In genomic region chr9:131096490-131097258, GRCh38 we compare ENCODE assay signal across 8 cellular contexts. TPM values are rescaled to one million over a fixed set of nuclear protein-coding genes. Genes with fewer than 3 reads are reported as not detected.
DNase-seq lines count a peak whose midpoint lies in the region; TF ChIP-seq lines count a peak whose summit lies in the region.

Gene AIF1L, plus strand, starts transcription at chr9:131096531. Its CDS starts 99 bp downstream, at chr9:131096630.

- CTCF ChIA-PET in activated CD4-positive, alpha-beta T cell treated with anti-CD3 and anti-CD28 coated beads, Interleukin-2, amount 10 ng/mL, durations not matched to agents 7 days and 5 days (lab: Charles Lee), result interaction anchor here (0.7 to 2.0 kb wide), 6 partner anchors 9 to 66 kb away, joined by 3 to 5 read pairs (median 4); no protein-coding TSS in a partner anchor

- H3K4me1 Mint-ChIP-seq in activated CD4-positive, alpha-beta T cell treated with anti-CD3 and anti-CD28 coated beads, Interleukin-2, amount 10 ng/mL, durations not matched to agents 7 days and 5 days, result peaks cover 11% of the 10 kb centered on the region
- peaks cover 43% of the 10 kb centered on the region for H3K4me1 Mint-ChIP-seq in nephron

- H3K27ac Mint-ChIP-seq in activated CD4-positive, alpha-beta T cell treated with anti-CD3 and anti-CD28 coated beads, Interleukin-2, amount 10 ng/mL, durations not matched to agents 7 days and 5 days, result no peak within 1 kb of the TSS
- peak within 1 kb of the TSS; percentile 54 to 91 (median 80) for H3K27ac Mint-ChIP-seq in nephron

- H3K4me1 ChIP-seq in HUES6 (ENCODE audit: control insufficient read depth, insufficient read depth, low read length) (peaks cover 38% of the 10 kb centered on the region), esophagus squamous epithelium (peaks cover 6 to 76% (median 23%) of the 10 kb centered on the region in 3 donors), uterus (no peaks in the 10 kb centered on the region)

- POLR2A ChIA-PET in activated CD4-positive, alpha-beta T cell treated with anti-CD3 and anti-CD28 coated beads, Interleukin-2, amount 10 ng/mL, durations not matched to agents 7 days and 5 days (lab: Charles Lee), result interaction anchor here (0.5 kb wide), 1 partner anchor 1174 kb away, joined by 5 read pairs; no protein-coding TSS in a partner anchor

- H3K36me3 Mint-ChIP-seq in activated CD4-positive, alpha-beta T cell treated with anti-CD3 and anti-CD28 coated beads, Interleukin-2, amount 10 ng/mL, durations not matched to agents 7 days and 5 days (ENCODE audit: low read depth), result no peaks in the 10 kb centered on the region
- peaks cover 5% of the 10 kb centered on the region for H3K36me3 Mint-ChIP-seq in nephron (ENCODE audit: low read depth)

- H3K36me3 ChIP-seq in HUES6 (ENCODE audit: control insufficient read depth, insufficient read depth, low read length) (peaks cover 11% of the 10 kb centered on the region), esophagus squamous epithelium (no peaks in the 10 kb centered on the region), uterus (no peaks in the 10 kb centered on the region)

- intact Hi-C loops in esophagus squamous epithelium (cut with DNase I), result no loop called here
- intact Hi-C loops in uterus (cut with DNase I; ENCODE audit: low total_unique reads), result no loop called here

- H3K4me3 ChIP-seq in HUES6 (ENCODE audit: low read depth, low read length), result peak within 1 kb of the TSS; percentile 92
- H3K4me3 ChIP-seq in esophagus squamous epithelium, result peak within 1 kb of the TSS; percentile 55 to 73 (median 64)
- H3K4me3 ChIP-seq in uterus, result peak within 1 kb of the TSS; percentile 13 to 33

- TF ChIP-seq POLR2A in esophagus squamous epithelium (IDR thresholded peaks at IDR 0.05) (no peak), uterus (IDR thresholded peaks at IDR 0.05) (no peak)

- no peaks in the 10 kb centered on the region for H3K9me3 Mint-ChIP-seq in activated CD4-positive, alpha-beta T cell treated with anti-CD3 and anti-CD28 coated beads, Interleukin-2, amount 10 ng/mL, durations not matched to agents 7 days and 5 days
- no peaks in the 10 kb centered on the region for H3K9me3 Mint-ChIP-seq in nephron

- H3K9me3 ChIP-seq in HUES6 (ENCODE audit: control insufficient read depth, insufficient read depth, low read depth, low read length) (no peaks in the 10 kb centered on the region), esophagus squamous epithelium (no peaks in the 10 kb centered on the region), uterus (no peaks in the 10 kb centered on the region)

- H3K27ac ChIP-seq in HUES6 (ENCODE audit: low read depth, low read length) (peak within 1 kb of the TSS; percentile 83), esophagus squamous epithelium (peak within 1 kb of the TSS; percentile 66 to 78 (median 71)), uterus (peak within 1 kb of the TSS in 1 of 2 donors; percentile 34)

- peak within 1 kb of the TSS; percentile 91 for H3K9ac ChIP-seq in HUES6 (ENCODE audit: low read length)

- 0 out of 2 replicates have a peak, but pooled peaks cover 5% of the 10 kb centered on the region for H3K27me3 ChIP-seq in HUES6 (ENCODE audit: control insufficient read depth, insufficient read depth, low read length)
- H3K27me3 ChIP-seq in esophagus squamous epithelium, result peaks cover 0 to 66% (median 0%) of the 10 kb centered on the region in 4 donors
- peaks cover 0 to 6% of the 10 kb centered on the region in 2 donors for H3K27me3 ChIP-seq in uterus

- peaks cover 34% of the 10 kb centered on the region for H3K27me3 Mint-ChIP-seq in activated CD4-positive, alpha-beta T cell treated with anti-CD3 and anti-CD28 coated beads, Interleukin-2, amount 10 ng/mL, durations not matched to agents 7 days and 5 days
- H3K27me3 Mint-ChIP-seq in nephron (ENCODE audit: low read depth), result peaks cover 43% of the 10 kb centered on the region

- TF ChIP-seq CTCF in esophagus squamous epithelium (IDR thresholded peaks at IDR 0.05) (no peak), nephron (IDR thresholded peaks at IDR 0.05; ENCODE audit: unreplicated experiment in 3 of 3) (no peak), uterus (IDR thresholded peaks at IDR 0.05) (no peak)

- DNase-seq in AG08395 (ENCODE audit: low spot score) (peak; percentile 29), esophagus squamous epithelium (lab: John Stamatoyannopoulos, UW) (no peak), uterus (no peak), SIG-M5 (lab: John Stamatoyannopoulos, UW) (no peak)
- DNase-seq in activated CD4-positive, alpha-beta T cell treated with anti-CD3 and anti-CD28 coated beads, Interleukin-2, amount 10 ng/mL, durations not matched to agents 7 days and 5 days, result peak; percentile 13
- DNase-seq in central memory CD4-positive, alpha-beta T cell, result no peak

- H3K4me3 Mint-ChIP-seq in activated CD4-positive, alpha-beta T cell treated with anti-CD3 and anti-CD28 coated beads, Interleukin-2, amount 10 ng/mL, durations not matched to agents 7 days and 5 days, result peak within 1 kb of the TSS; percentile 54
- peak within 1 kb of the TSS; percentile 86 to 91 (median 87) for H3K4me3 Mint-ChIP-seq in nephron

- 11% methylated on average over 8 of the region's 85 CpGs; no CpG with 5 or more reads in 1 of the 2 donors for WGBS in esophagus squamous epithelium, 2 donors

RNA-seq across cellular contexts. Expression of gene AIF1L, which starts in this region (rescaled TPM):
- 1 to 10 TPM in 1 of 2 experiments, under 1 TPM in 1; 0.37 to 1.4 TPM for total RNA-seq in activated CD4-positive, alpha-beta T cell treated with anti-CD3 and anti-CD28 coated beads, Interleukin-2, amount 10 ng/mL, durations not matched to agents 7 days and 5 days
- total RNA-seq in esophagus squamous epithelium (10 to 100 TPM; 30.4 to 71.6 (median 38.3) TPM), uterus (10 to 100 TPM in 3 of 4 donors, 1 to 10 TPM in 1; 4.9 to 27.3 (median 16.8) TPM)

Comparison
In these comparisons a context has a peak if more than half of its experiments do, and no peak if none do; other contexts are left out.
1. DNase-seq: peak in AG08395 (single experiment) and activated CD4-positive, alpha-beta T cell treated with anti-CD3 and anti-CD28 coated beads, Interleukin-2, amount 10 ng/mL, durations not matched to agents 7 days and 5 days (single experiment); none in esophagus squamous epithelium (single experiment), uterus (0 of 2), SIG-M5 (single experiment) and central memory CD4-positive, alpha-beta T cell (single experiment).
2. H3K4me3 ChIP-seq: peak in every context shown above with its lines; median percentile 92 in HUES6; 64 in esophagus squamous epithelium; 23 in uterus.